9 cellular contexts compared by ENCODE assay signal in genomic region chr7:79452495-79453265, GRCh38.
DNase-seq lines count a peak whose midpoint lies in the region; ATAC-seq and TF ChIP-seq lines count a peak whose summit lies in the region.
"Had no signal": no experiment of that assay in that cellular context is flagged by ENCODE, and none has a peak within 500 bp of the region (broad histone marks: within the 10 kb centered on the region; RNA-seq: fewer than 3 reads in every experiment).

No MANE protein-coding gene starts in this region.

- TF ChIP-seq CTCF in GM13976 (IDR thresholded peaks at IDR 0.05; ENCODE audit: borderline replicate concordance, control extremely low read depth, extremely low read depth, insufficient read depth, missing control alignments): no peak

- H3K4me3 Mint-ChIP-seq in stimulated activated memory B cell treated with anti-CD40 and anti-IgM and Interleukin-4, amounts not matched to agents 10 μg/mL and 1 μg/mL and 100 μg/mL, for 72 hours: no peak overlapping the region
- H3K4me3 Mint-ChIP-seq: memory B cell had no signal

- H3K4me1 ChIP-seq in neuron (ENCODE audit: insufficient read depth, low read length): peaks cover 5% of the 10 kb centered on the region

- no peaks in the 10 kb centered on the region for H3K9me3 ChIP-seq in neuron (ENCODE audit: low read length)

- ATAC-seq in SK-N-SH treated with all-trans-retinoic acid at 6 μM for 48 hours (peak; percentile 28), HG02840 (IDR thresholded peaks at IDR 0.05; ENCODE audit: low FRiP score, unreplicated experiment) (no peak), HG02885 (IDR thresholded peaks at IDR 0.05; ENCODE audit: poor library complexity, unreplicated experiment) (no peak)
- ATAC-seq in stimulated activated memory B cell treated with anti-CD40 and anti-IgM and Interleukin-4, amounts not matched to agents 10 μg/mL and 1 μg/mL and 100 μg/mL, for 72 hours: no peak

- peaks cover 42% of the 10 kb centered on the region for H3K27me3 Mint-ChIP-seq in stimulated activated memory B cell treated with anti-CD40 and anti-IgM and Interleukin-4, amounts not matched to agents 10 μg/mL and 1 μg/mL and 100 μg/mL, for 72 hours

- H3K27ac Mint-ChIP-seq in stimulated activated memory B cell treated with anti-CD40 and anti-IgM and Interleukin-4, amounts not matched to agents 10 μg/mL and 1 μg/mL and 100 μg/mL, for 72 hours: no peak overlapping the region
- H3K27ac Mint-ChIP-seq: memory B cell had no signal

- H3K4me1 Mint-ChIP-seq in stimulated activated memory B cell treated with anti-CD40 and anti-IgM and Interleukin-4, amounts not matched to agents 10 μg/mL and 1 μg/mL and 100 μg/mL, for 72 hours: no peaks in the 10 kb centered on the region

- no peaks in the 10 kb centered on the region for H3K27me3 ChIP-seq in neuron (ENCODE audit: insufficient read depth, low read length)

- peaks cover 14% of the 10 kb centered on the region for H3K9me3 Mint-ChIP-seq in stimulated activated memory B cell treated with anti-CD40 and anti-IgM and Interleukin-4, amounts not matched to agents 10 μg/mL and 1 μg/mL and 100 μg/mL, for 72 hours

- DNase-seq in GM13976 (ENCODE audit: low spot score) (peak; percentile 16), glomerular visceral epithelial cell (ENCODE audit: extremely low spot score) (peak; percentile 15), GOT3 (lab: John Stamatoyannopoulos, UW) (no peak)

- H3K36me3 Mint-ChIP-seq in stimulated activated memory B cell treated with anti-CD40 and anti-IgM and Interleukin-4, amounts not matched to agents 10 μg/mL and 1 μg/mL and 100 μg/mL, for 72 hours: peaks cover 10% of the 10 kb centered on the region

- peak overlapping the region; percentile 75 for H3K4me3 ChIP-seq in neuron (ENCODE audit: low read length)

- peaks cover 8% of the 10 kb centered on the region for H3K36me3 ChIP-seq in neuron (ENCODE audit: insufficient read depth, low read length)

- in situ Hi-C loops in GM13976 (cut with MboI; ENCODE audit: low sequenced_read_pairs, unreplicated experiment): no loop called here

- H2AFZ ChIP-seq in neuron (ENCODE audit: low read depth, low read length): peak overlapping the region; percentile 98

TF ChIP-seq in SK-N-SH treated with all-trans-retinoic acid at 6 μM for 48 hours, 23 proteins besides CTCF, POLR2A, EP300 and RAD21:
- no peak for TF ChIP-seq POU6F1 (CRISPR knock-in tag; IDR thresholded peaks at IDR 0.05; ENCODE audit: borderline replicate concordance, low read depth)
- no peak for TF ChIP-seq GLIS3 (CRISPR knock-in tag; IDR thresholded peaks at IDR 0.05)
- TF ChIP-seq RARB (CRISPR knock-in tag; IDR thresholded peaks at IDR 0.05): no peak
- no peak for TF ChIP-seq ZNF8 (CRISPR knock-in tag; IDR thresholded peaks at IDR 0.05)
- no peak for TF ChIP-seq ESRRG (CRISPR knock-in tag; IDR thresholded peaks at IDR 0.05)
- TF ChIP-seq PATZ1 (CRISPR knock-in tag; IDR thresholded peaks at IDR 0.05; ENCODE audit: borderline replicate concordance): no peak; the same call in 1 of the 2 replicates
- TF ChIP-seq SNAI2 (CRISPR knock-in tag; IDR thresholded peaks at IDR 0.05): no peak
- no peak for TF ChIP-seq ZC3H10 (CRISPR knock-in tag; IDR thresholded peaks at IDR 0.05)
- no peak for TF ChIP-seq ARNTL (CRISPR knock-in tag; IDR thresholded peaks at IDR 0.05; ENCODE audit: borderline replicate concordance, low read depth)
- TF ChIP-seq BACH2 (CRISPR knock-in tag; IDR thresholded peaks at IDR 0.05; ENCODE audit: borderline replicate concordance): no peak
TF ChIP-seq in SK-N-SH treated with all-trans-retinoic acid at 6 μM for 48 hours: peak in this region for 0.
